In genomic region chr2:122755281-122755780, GRCh38 we compare ENCODE assay signal across 16 cellular contexts.
A peak's percentile ranks its signal among the peaks of the same experiment; 100 is the strongest.
DNase-seq lines count a peak whose midpoint lies in the region; ATAC-seq and FAIRE-seq lines count a peak whose summit lies in the region.
"Had no signal": no experiment of that assay in that cellular context is flagged by ENCODE, and none has a peak within 500 bp of the region (broad histone marks: within the 10 kb centered on the region; RNA-seq: fewer than 3 reads in every experiment).

No MANE protein-coding gene starts in this region.

- no peak overlapping the region for H3K27ac Mint-ChIP-seq in central memory CD8-positive, alpha-beta T cell (ENCODE audit: low read depth)
- H3K27ac Mint-ChIP-seq: B cell; CD8-positive, alpha-beta memory T cell; IgD-negative memory B cell had no signal

- H3K36me3 Mint-ChIP-seq in central memory CD8-positive, alpha-beta T cell (ENCODE audit: insufficient read depth), result no peaks in the 10 kb centered on the region
- H3K36me3 Mint-ChIP-seq: CD8-positive, alpha-beta memory T cell; IgD-negative memory B cell had no signal

- H3K4me3 Mint-ChIP-seq in central memory CD8-positive, alpha-beta T cell, result no peak overlapping the region
- H3K4me3 Mint-ChIP-seq: B cell; CD8-positive, alpha-beta memory T cell; IgD-negative memory B cell had no signal

- H3K4me1 Mint-ChIP-seq in central memory CD8-positive, alpha-beta T cell, result no peaks in the 10 kb centered on the region
- H3K4me1 Mint-ChIP-seq: B cell; CD8-positive, alpha-beta memory T cell; IgD-negative memory B cell had no signal

- ATAC-seq in central memory CD8-positive, alpha-beta T cell (replicated peaks; ENCODE audit: extremely low read depth, poor library complexity, severe bottlenecking), result peak; percentile 19
- no peak for ATAC-seq in GM21367 (IDR thresholded peaks at IDR 0.05; ENCODE audit: unreplicated experiment)
- ATAC-seq: SK-N-SH treated with all-trans-retinoic acid at 6 μM for 48 hours had no signal

- peak; percentile 68 for DNase-seq in CMK (ENCODE audit: low read depth)
- DNase-seq in RCC 7860 (ENCODE audit: low spot score), result peak; percentile 13
- DNase-seq in central memory CD8-positive, alpha-beta T cell (ENCODE audit: low spot score in 2 of 2), result no peak
- peak; percentile 30 for DNase-seq in pulmonary artery endothelial cell (ENCODE audit: low read depth, low spot score)
- DNase-seq in HuH-7 (ENCODE audit: low spot score), result no peak
- DNase-seq in stimulated activated CD4-positive, alpha-beta T cell treated with anti-CD3 and anti-CD28 coated beads, Interleukin-4, amount 100 ng/mL, for 1 hour, result no peak
- no peak for DNase-seq in H4 (ENCODE audit: low spot score)
- DNase-seq: ACHN; CD8-positive, alpha-beta memory T cell; NCI-H69; NK-92 treated with Interleukin-12 subunit alpha and Interleukin-12 subunit beta, amount 100 ng/mL, for 24 hours; Right ventricle myocardium superior had no signal

- no peaks in the 10 kb centered on the region for H3K27me3 Mint-ChIP-seq in central memory CD8-positive, alpha-beta T cell
- H3K27me3 Mint-ChIP-seq: B cell; CD8-positive, alpha-beta memory T cell; IgD-negative memory B cell had no signal

- peak; percentile 16 for FAIRE-seq in RCC 7860 (lab: Jason Lieb, UNC)

- H3K9me3 Mint-ChIP-seq in central memory CD8-positive, alpha-beta T cell, result peaks cover 24% of the 10 kb centered on the region

Comparison
In these comparisons a context has a peak if more than half of its experiments do, and no peak if none do; other contexts are left out.
1. DNase-seq: peak in CMK (single experiment), RCC 7860 (single experiment) and pulmonary artery endothelial cell (single experiment); none in central memory CD8-positive, alpha-beta T cell (0 of 2), HuH-7 (single experiment), stimulated activated CD4-positive, alpha-beta T cell treated with anti-CD3 and anti-CD28 coated beads, Interleukin-4, amount 100 ng/mL, for 1 hour (single experiment) and H4 (single experiment).